8 cellular contexts compared by ENCODE assay signal in the genomic region with DNA sequence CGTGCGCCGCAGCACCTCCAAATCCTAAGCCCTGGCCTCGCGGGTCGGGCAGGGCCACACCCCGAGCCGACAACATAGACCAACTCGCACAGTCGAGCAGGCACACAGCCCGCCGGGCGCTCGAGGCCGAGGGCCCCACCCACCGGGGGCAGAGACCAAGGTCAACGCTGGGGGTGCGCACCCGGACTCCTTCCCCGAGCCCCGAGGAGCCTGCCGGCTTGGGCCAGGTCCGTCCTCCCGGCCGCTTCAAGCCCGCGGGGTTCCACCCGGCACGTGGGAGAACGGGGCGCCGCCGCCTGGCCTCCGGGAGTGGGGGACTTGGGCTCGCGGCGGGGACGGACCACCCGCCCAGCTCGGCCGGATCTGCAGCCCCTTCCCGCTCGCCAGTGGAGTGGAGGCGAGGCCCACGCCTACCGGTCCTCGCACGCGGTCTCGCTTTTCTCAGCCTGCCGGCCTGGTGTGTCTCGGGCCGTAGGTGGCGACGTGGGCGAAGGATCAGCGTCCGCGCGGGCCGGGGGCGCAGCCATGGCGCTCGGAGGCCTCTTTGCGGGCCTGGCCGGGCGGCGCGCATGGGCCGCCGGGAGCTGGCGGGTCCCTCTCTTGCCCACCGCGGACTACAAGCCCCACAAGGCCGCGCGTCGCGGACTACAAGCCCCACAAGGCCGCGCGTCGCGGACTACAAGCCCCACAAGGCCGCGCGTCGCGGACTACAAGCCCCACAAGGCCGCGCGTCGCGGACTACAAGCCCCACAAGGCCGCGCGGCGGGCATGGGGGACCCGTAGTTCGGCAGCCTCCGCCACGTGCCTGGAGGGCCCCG. TPM values are rescaled to one million over a fixed set of nuclear protein-coding genes. Genes with fewer than 3 reads are reported as not detected.
DNase-seq lines count a peak whose midpoint lies in the region; ATAC-seq and TF ChIP-seq lines count a peak whose summit lies in the region.

A gene (minus strand): TSS at position 571 of the 818 bp plus-strand sequence. CDS start 44 bp downstream, at position 527.

- H3K27me3 ChIP-seq in ectodermal cell (ENCODE audit: control insufficient read depth, insufficient read depth, low read length, poor library complexity, severe bottlenecking) (no peaks in the 10 kb centered on the region), lung (ENCODE audit: control insufficient read depth, insufficient read depth) (no peaks in the 10 kb centered on the region)

- H3K27me3 Mint-ChIP-seq in activated CD4-positive, alpha-beta memory T cell treated with anti-CD3 and anti-CD28 coated beads, Interleukin-2, amount 10 ng/mL, durations not matched to agents 7 days and 5 days, result no peaks in the 10 kb centered on the region

- H3K27ac ChIP-seq in ectodermal cell (ENCODE audit: insufficient read depth, low read depth, low read length, poor library complexity, severe bottlenecking) (peak within 1 kb of the TSS; percentile 66), lung (ENCODE audit: low read depth in 1 of 2, low read length in 1 of 2) (peak within 1 kb of the TSS; percentile 94 to 95)

- peaks cover under 1% of the 10 kb centered on the region for H3K36me3 ChIP-seq in ectodermal cell (ENCODE audit: control insufficient read depth, insufficient read depth, low read length)
- peaks cover 0 to 15% of the 10 kb centered on the region in 2 donors for H3K36me3 ChIP-seq in lung (ENCODE audit: control insufficient read depth in 2 of 2, insufficient read depth in 2 of 2, low read length in 2 of 2)

- DNase-seq in Ammon's horn (ENCODE audit: low spot score) (peak; percentile 90), NCI-H526 treated with DMSO at 0.1 percent for 48 hours (lab: John Stamatoyannopoulos, UW) (peak; percentile 77), lung (ENCODE audit: low spot score) (peak; percentile 89)
- DNase-seq in activated CD4-positive, alpha-beta memory T cell treated with anti-CD3 and anti-CD28 coated beads, Interleukin-2, amount 10 ng/mL, durations not matched to agents 7 days and 5 days, result peak; percentile 90
- DNase-seq in stimulated activated CD4-positive, alpha-beta T cell treated with anti-CD3 and anti-CD28 coated beads, TNF-alpha, amount 100 ng/mL, for 24 hours (ENCODE audit: low read depth in 3 of 3), result peak; percentile 76 to 87 (median 76)

- peak within 1 kb of the TSS; percentile 88 for H3K27ac Mint-ChIP-seq in activated CD4-positive, alpha-beta memory T cell treated with anti-CD3 and anti-CD28 coated beads, Interleukin-2, amount 10 ng/mL, durations not matched to agents 7 days and 5 days

- peak within 1 kb of the TSS; percentile 79 for H3K4me3 Mint-ChIP-seq in activated CD4-positive, alpha-beta memory T cell treated with anti-CD3 and anti-CD28 coated beads, Interleukin-2, amount 10 ng/mL, durations not matched to agents 7 days and 5 days

- WGBS in ectodermal cell, 2 experiments, result 0 to 1% methylated on average over 103 of the region's 103 CpGs
- WGBS in lung, 2 donors, result 0 to 1% methylated on average over 83 to 103 of the region's 103 CpGs

- H3K9me3 ChIP-seq in ectodermal cell (ENCODE audit: control insufficient read depth, low read length) (no peaks in the 10 kb centered on the region), lung (ENCODE audit: control insufficient read depth in 2 of 2, insufficient read depth in 1 of 2, low read length in 1 of 2) (no peaks in the 10 kb centered on the region)

- H3K4me1 Mint-ChIP-seq in activated CD4-positive, alpha-beta memory T cell treated with anti-CD3 and anti-CD28 coated beads, Interleukin-2, amount 10 ng/mL, durations not matched to agents 7 days and 5 days, result peaks cover 44% of the 10 kb centered on the region

- H3K4me3 ChIP-seq in ectodermal cell (ENCODE audit: insufficient read depth, low read depth, low read length) (peak within 1 kb of the TSS; percentile 98), lung (peak within 1 kb of the TSS; percentile 92)

- TF ChIP-seq CTCF in lung (IDR thresholded peaks at IDR 0.05; ENCODE audit: control extremely low read depth, extremely low read depth), result no peak

- POLR2A ChIA-PET in activated CD4-positive, alpha-beta memory T cell treated with anti-CD3 and anti-CD28 coated beads, Interleukin-2, amount 10 ng/mL, durations not matched to agents 7 days and 5 days (lab: Charles Lee), result interaction anchor here (0.7 to 1.8 kb wide), 10 partner anchors 22 to 314 kb away, joined by 3 to 14 read pairs (median 4); a partner anchor contains a TSS

- ATAC-seq in GM19023 (IDR thresholded peaks at IDR 0.05; ENCODE audit: unreplicated experiment), result peak; percentile 72
- ATAC-seq in HG03196 (IDR thresholded peaks at IDR 0.05; ENCODE audit: unreplicated experiment), result peak; percentile 48
- peak; percentile 92 for ATAC-seq in lung (ENCODE audit: insufficient read depth, low FRiP score)

- CTCF ChIA-PET in activated CD4-positive, alpha-beta memory T cell treated with anti-CD3 and anti-CD28 coated beads, Interleukin-2, amount 10 ng/mL, durations not matched to agents 7 days and 5 days (lab: Charles Lee), result interaction anchor here (1.0 to 2.4 kb wide), 5 partner anchors 18 to 419 kb away, joined by 5 to 8 read pairs (median 6); a partner anchor contains a TSS

- H3K9me3 Mint-ChIP-seq in activated CD4-positive, alpha-beta memory T cell treated with anti-CD3 and anti-CD28 coated beads, Interleukin-2, amount 10 ng/mL, durations not matched to agents 7 days and 5 days, result no peaks in the 10 kb centered on the region

- H3K4me1 ChIP-seq in ectodermal cell (ENCODE audit: control insufficient read depth, insufficient read depth, low read length) (peaks cover 28% of the 10 kb centered on the region), lung (ENCODE audit: control insufficient read depth in 2 of 2, insufficient read depth in 2 of 2, low read length in 2 of 2) (peaks cover 0 to 31% of the 10 kb centered on the region in 2 donors)

- H3K36me3 Mint-ChIP-seq in activated CD4-positive, alpha-beta memory T cell treated with anti-CD3 and anti-CD28 coated beads, Interleukin-2, amount 10 ng/mL, durations not matched to agents 7 days and 5 days (ENCODE audit: low read depth), result no peaks in the 10 kb centered on the region

RNA-seq across cellular contexts. Expression of the gene that starts here (rescaled TPM):
- 10 to 100 TPM; 36.3 to 36.6 TPM for total RNA-seq in activated CD4-positive, alpha-beta memory T cell treated with anti-CD3 and anti-CD28 coated beads, Interleukin-2, amount 10 ng/mL, durations not matched to agents 7 days and 5 days
- 35.0 TPM for polyA plus RNA-seq in ectodermal cell (2013, experiment 1 of 4)
- 32.6 TPM for polyA plus RNA-seq in ectodermal cell (2013, experiment 2 of 4)
- 35.8 TPM for polyA plus RNA-seq in ectodermal cell (2013, experiment 3 of 4)
- 33.8 TPM for polyA plus RNA-seq in ectodermal cell (2013, experiment 4 of 4)
- total RNA-seq in lung, result 10 to 100 TPM; 33.6 to 42.7 TPM
- 10 to 100 TPM; 34.8 to 37.5 TPM for polyA plus RNA-seq in lung

Comparison
In these comparisons a context has a peak if more than half of its experiments do, and no peak if none do; other contexts are left out.
1. Peak in every context shown above with its lines: DNase-seq, ATAC-seq, H3K4me3 ChIP-seq and H3K27ac ChIP-seq.